ENCODE assay signal across 9 cellular contexts in the genomic region with DNA sequence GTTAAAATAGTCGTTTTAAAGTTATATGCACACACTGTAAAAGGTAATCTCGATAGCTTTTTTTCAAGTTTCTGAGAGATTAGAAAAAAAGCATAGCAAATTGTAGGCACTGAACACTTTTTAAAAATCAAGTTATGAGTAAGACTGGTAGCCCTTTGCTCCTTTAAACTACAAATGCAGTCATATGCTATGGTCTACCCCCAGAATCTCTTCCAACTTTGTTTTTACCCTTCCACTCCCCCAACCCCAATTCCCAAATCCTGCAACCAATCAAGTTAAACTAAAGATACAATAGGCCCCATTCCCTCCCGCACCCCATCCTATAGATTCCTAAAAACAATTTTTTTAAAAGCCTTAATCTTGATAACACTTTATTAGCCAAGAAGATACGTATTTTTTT. TPM values are rescaled to one million over a fixed set of nuclear protein-coding genes. Genes with fewer than 3 reads are reported as not detected.
DNase-seq lines count a peak whose midpoint lies in the region; ATAC-seq and TF ChIP-seq lines count a peak whose summit lies in the region.
"Had no signal": no experiment of that assay in that cellular context is flagged by ENCODE, and none has a peak within 500 bp of the region (broad histone marks: within the 10 kb centered on the region; RNA-seq: fewer than 3 reads in every experiment).

No MANE protein-coding gene starts in this region.

- H3K27ac ChIP-seq in adrenal gland, result peak overlapping the region in 3 of 5 donors; percentile 97 to 99 (median 98)
- peak overlapping the region; percentile 87 for H3K27ac ChIP-seq in iPS-20b (ENCODE audit: low read length)

- H3K36me3 ChIP-seq in H7 (replicated peaks; ENCODE audit: control insufficient read depth, insufficient read depth, low read length), result no peaks in the 10 kb centered on the region
- H3K36me3 ChIP-seq in adrenal gland (replicated peaks in 1 of 2), result no peaks in the 10 kb centered on the region
- no peaks in the 10 kb centered on the region for H3K36me3 ChIP-seq in iPS-20b (ENCODE audit: insufficient read depth, low read depth, low read length)
- H3K36me3 ChIP-seq in skeletal muscle satellite cell (ENCODE audit: insufficient read depth, low read length), result no peaks in the 10 kb centered on the region

- H3K9me3 ChIP-seq in adrenal gland (replicated peaks in 1 of 3), result no peaks in the 10 kb centered on the region
- H3K9me3 ChIP-seq in iPS-20b (ENCODE audit: insufficient read depth, low read depth, low read length), result no peaks in the 10 kb centered on the region
- no peaks in the 10 kb centered on the region for H3K9me3 ChIP-seq in skeletal muscle satellite cell (replicated peaks; ENCODE audit: low read length)

- 34 to 41% (median 36%) methylated on average over 4 of the region's 4 CpGs for WGBS in adrenal gland, 4 donors

- peak overlapping the region; percentile 89 for H3K4me3 ChIP-seq in H7 (ENCODE audit: insufficient read depth, low read depth, low read length)
- peak overlapping the region in 2 of 4 donors; percentile 80 to 84 for H3K4me3 ChIP-seq in adrenal gland
- H3K4me3 ChIP-seq in iPS-20b (ENCODE audit: low read length), result peak overlapping the region; percentile 89
- peak overlapping the region; percentile 90 for H3K4me3 ChIP-seq in skeletal muscle satellite cell (ENCODE audit: low read length)

- peak overlapping the region; percentile 100 for H3K9ac ChIP-seq in iPS-20b (ENCODE audit: low read depth, low read length)
- peak overlapping the region; percentile 93 for H3K9ac ChIP-seq in skeletal muscle satellite cell (ENCODE audit: low read depth, low read length)

- intact Hi-C loops in adrenal gland (cut with DNase I), result no loop called here

- ATAC-seq in GM19324 (IDR thresholded peaks at IDR 0.05; ENCODE audit: low FRiP score, unreplicated experiment), result no peak

- no peak for TF ChIP-seq POLR2A in adrenal gland (IDR thresholded peaks at IDR 0.05)

- H3K4me1 ChIP-seq in adrenal gland (replicated peaks in 1 of 2), result peaks cover 0 to 38% of the 10 kb centered on the region in 2 donors
- peaks cover 44% of the 10 kb centered on the region; the same call in 1 of the 2 replicates for H3K4me1 ChIP-seq in iPS-20b (ENCODE audit: insufficient read depth, low read length)
- peaks cover 31% of the 10 kb centered on the region for H3K4me1 ChIP-seq in skeletal muscle satellite cell (ENCODE audit: control insufficient read depth, insufficient read depth, low read length)

- H3K4me2 ChIP-seq in skeletal muscle satellite cell (ENCODE audit: low read length), result peak overlapping the region; percentile 85

- H3K27me3 ChIP-seq in H7 (ENCODE audit: control insufficient read depth, insufficient read depth, low read length), result no peaks in the 10 kb centered on the region
- H3K27me3 ChIP-seq in adrenal gland, result no peaks in the 10 kb centered on the region
- H3K27me3 ChIP-seq in iPS-20b (ENCODE audit: insufficient read depth, low read length), result no peaks in the 10 kb centered on the region
- H3K27me3 ChIP-seq in skeletal muscle satellite cell (ENCODE audit: control insufficient read depth, insufficient read depth, low read length), result no peaks in the 10 kb centered on the region

- TF ChIP-seq CTCF in adrenal gland (IDR thresholded peaks at IDR 0.05), result no peak

- DNase-seq in H7, result no peak
- DNase-seq in adrenal gland, result no peak
- no peak for DNase-seq in midbrain (lab: John Stamatoyannopoulos, UW)
- DNase-seq in NCI-H2196 (lab: John Stamatoyannopoulos, UW; ENCODE audit: unreplicated experiment), result no peak
- DNase-seq in islet precursor cell, result no peak
- DNase-seq: stimulated activated CD4-positive, alpha-beta T cell treated with anti-CD3 and anti-CD28 coated beads, Interleukin-4, amount 100 ng/mL, for 1 hour had no signal

RNA-seq across cellular contexts. Expression of gene BAZ2B, which starts 0.7 kb away (rescaled TPM):
- total RNA-seq in H7 (2014; rRNA removed; shearing (Covaris generic)), result 16.3 and 27.9 TPM in 2 replicates
- total RNA-seq in adrenal gland, result 100 to 1,000 TPM in 3 of 8 donors, 10 to 100 TPM in 5; 44.0 to 136 (median 77.0) TPM
- polyA plus RNA-seq in adrenal gland, result 10 to 100 TPM; 18.9 to 61.8 (median 38.8) TPM
- 15.9 and 19.8 TPM in 2 replicates for total RNA-seq in skeletal muscle satellite cell (2012; rRNA removed)
